14 cellular contexts compared by ENCODE assay signal in genomic region chr13:40275636-40276035, GRCh38.
DNase-seq lines count a peak whose midpoint lies in the region; ATAC-seq and TF ChIP-seq lines count a peak whose summit lies in the region.
"Had no signal": no experiment of that assay in that cellular context is flagged by ENCODE, and none has a peak within 500 bp of the region (broad histone marks: within the 10 kb centered on the region; RNA-seq: fewer than 3 reads in every experiment).

No MANE protein-coding gene starts in this region.

- H3K27me3 ChIP-seq in brain microvascular endothelial cell (replicated peaks): no peaks in the 10 kb centered on the region
- peaks cover 0 to 6% of the 10 kb centered on the region in 2 experiments for H3K27me3 ChIP-seq in mesenchymal stem cell (ENCODE audit: control insufficient read depth in 1 of 2, insufficient read depth in 1 of 2, low read length in 2 of 2)
- H3K27me3 ChIP-seq in upper lobe of right lung: no peaks in the 10 kb centered on the region
- H3K27me3 ChIP-seq: cardiac muscle cell had no signal

- no peak overlapping the region for H2BK12ac ChIP-seq in mesenchymal stem cell (ENCODE audit: low read length in 2 of 2)

- H3K23ac ChIP-seq in mesenchymal stem cell (ENCODE audit: low read length in 2 of 2): no peak overlapping the region

- H3K79me1 ChIP-seq in mesenchymal stem cell (replicated peaks; ENCODE audit: low read length, poor library complexity, severe bottlenecking): no peaks in the 10 kb centered on the region

- H3K4me1 Mint-ChIP-seq in type B pancreatic cell (ENCODE audit: unreplicated experiment): peaks cover 27% of the 10 kb centered on the region

- H3K9me3 ChIP-seq in mesenchymal stem cell (ENCODE audit: control insufficient read depth, low read length) (no peaks in the 10 kb centered on the region), upper lobe of right lung (no peaks in the 10 kb centered on the region)

- no peak overlapping the region for H3K4ac ChIP-seq in mesenchymal stem cell (ENCODE audit: low read depth in 1 of 2, low read length in 2 of 2)

- ATAC-seq in upper lobe of right lung: no peak
- ATAC-seq: activated naive CD4-positive, alpha-beta T cell treated with anti-CD3 and anti-CD28 coated beads, Interleukin-2, amount 50 U/mL, for 72 hours; activated T-cell treated with anti-CD3 and anti-CD28 coated beads, Interleukin-2, amount 50 U/mL, for 4 hours had no signal

- no peak overlapping the region for H3K9ac ChIP-seq in mesenchymal stem cell (ENCODE audit: low read length)

- H2AK5ac ChIP-seq in mesenchymal stem cell (ENCODE audit: low read length, severe bottlenecking): peak overlapping the region; percentile 43

- DNase-seq in AG09309 (ENCODE audit: low read depth) (peak; percentile 34), HT-29 (ENCODE audit: low spot score) (peak; percentile 15), brain microvascular endothelial cell (peak; percentile 26), mesenchymal stem cell (peak; percentile 13), upper lobe of right lung (no peak), type B pancreatic cell (ENCODE audit: extremely low spot score, unreplicated experiment) (no peak), erythroblast (lab: John Stamatoyannopoulos, UW) (no peak), NCI-H748 treated with DMSO at 0.1 percent for 48 hours (lab: John Stamatoyannopoulos, UW) (no peak)
- DNase-seq: activated T-cell treated with anti-CD3 and anti-CD28 coated beads, Interleukin-2, amount 50 U/mL, for 4 hours; NCI-H187 treated with DMSO at 0.1 percent for 48 hours; NCI-H510A; stimulated activated naive B cell treated with anti-CD40 and anti-IgM and Interleukin-4, amounts not matched to agents 10 μg/mL and 1 μg/mL and 100 μg/mL, for 72 hours had no signal

- no peak overlapping the region for H3K18ac ChIP-seq in mesenchymal stem cell (ENCODE audit: low read depth in 1 of 2, low read length in 2 of 2)

- H3K27ac Mint-ChIP-seq in type B pancreatic cell: no peak overlapping the region

- peaks cover 5% of the 10 kb centered on the region for H3K9me3 Mint-ChIP-seq in type B pancreatic cell
- H3K9me3 Mint-ChIP-seq: activated T-cell treated with anti-CD3 and anti-CD28 coated beads, Interleukin-2, amount 50 U/mL, for 4 hours; stimulated activated naive B cell treated with anti-CD40 and anti-IgM and Interleukin-4, amounts not matched to agents 10 μg/mL and 1 μg/mL and 100 μg/mL, for 72 hours had no signal

- no peak overlapping the region for H4K8ac ChIP-seq in mesenchymal stem cell (ENCODE audit: low read length)

- H3K36me3 ChIP-seq in brain microvascular endothelial cell (replicated peaks) (no peaks in the 10 kb centered on the region), mesenchymal stem cell (ENCODE audit: control insufficient read depth in 1 of 2, insufficient read depth in 2 of 2, low read depth in 1 of 2, low read length in 2 of 2) (no peaks in the 10 kb centered on the region), upper lobe of right lung (no peaks in the 10 kb centered on the region)
- H3K36me3 ChIP-seq: cardiac muscle cell had no signal

- in situ Hi-C loops in brain microvascular endothelial cell (cut with HindIII; ENCODE audit: low pct_ligation_motif_present, low sequenced_read_pairs): no loop called here

- no peak overlapping the region for H2BK5ac ChIP-seq in mesenchymal stem cell (ENCODE audit: low read depth, low read length, poor library complexity, severe bottlenecking)

- H3K27ac ChIP-seq in brain microvascular endothelial cell: no peak overlapping the region
- no peak overlapping the region for H3K27ac ChIP-seq in mesenchymal stem cell (ENCODE audit: low read length, poor library complexity, severe bottlenecking)
- H3K27ac ChIP-seq in upper lobe of right lung: no peak overlapping the region
- H3K27ac ChIP-seq: cardiac muscle cell had no signal

- no peak overlapping the region for H4K91ac ChIP-seq in mesenchymal stem cell (ENCODE audit: low read length)

- no peak overlapping the region for H3K14ac ChIP-seq in mesenchymal stem cell (ENCODE audit: low read length in 2 of 2)

- no peak for TF ChIP-seq POLR2A in erythroblast (IDR thresholded peaks at IDR 0.05; ENCODE audit: low read length)

- H3K4me3 ChIP-seq in AG09309 (ENCODE audit: control insufficient read depth, low read depth, low read length) (no peak overlapping the region), brain microvascular endothelial cell (ENCODE audit: low read depth, low read length) (no peak overlapping the region), mesenchymal stem cell (ENCODE audit: insufficient read depth in 1 of 2, low read depth in 1 of 2, low read length in 2 of 2) (no peak overlapping the region), upper lobe of right lung (no peak overlapping the region)
- H3K4me3 ChIP-seq: cardiac muscle cell had no signal

- no peak for TF ChIP-seq CTCF in AG09309 (IDR thresholded peaks at IDR 0.05; ENCODE audit: control insufficient read depth, insufficient read depth, low read depth, low read length, missing control alignments)
- no peak for TF ChIP-seq CTCF in brain microvascular endothelial cell (IDR thresholded peaks at IDR 0.05; ENCODE audit: low read depth, low read length, missing control alignments)
- no peak for TF ChIP-seq CTCF in upper lobe of right lung (IDR thresholded peaks at IDR 0.05)
- TF ChIP-seq CTCF in type B pancreatic cell (conservative IDR thresholded peaks at IDR 0.05): no peak

- H2BK15ac ChIP-seq in mesenchymal stem cell (ENCODE audit: low read depth, poor library complexity, severe bottlenecking): no peak overlapping the region

- no peaks in the 10 kb centered on the region for H3K36me3 Mint-ChIP-seq in type B pancreatic cell
- H3K36me3 Mint-ChIP-seq: stimulated activated naive B cell treated with anti-CD40 and anti-IgM and Interleukin-4, amounts not matched to agents 10 μg/mL and 1 μg/mL and 100 μg/mL, for 72 hours had no signal

- no peak overlapping the region for H2BK120ac ChIP-seq in mesenchymal stem cell (ENCODE audit: low read depth, low read length)

- H3K4me3 Mint-ChIP-seq in type B pancreatic cell: no peak overlapping the region
- H3K4me3 Mint-ChIP-seq: activated T-cell treated with anti-CD3 and anti-CD28 coated beads, Interleukin-2, amount 50 U/mL, for 4 hours; stimulated activated naive B cell treated with anti-CD40 and anti-IgM and Interleukin-4, amounts not matched to agents 10 μg/mL and 1 μg/mL and 100 μg/mL, for 72 hours had no signal

- H3K4me1 ChIP-seq in mesenchymal stem cell (ENCODE audit: control insufficient read depth, insufficient read depth, low read depth, low read length): peaks cover 21% of the 10 kb centered on the region
- peaks cover 19% of the 10 kb centered on the region for H3K4me1 ChIP-seq in upper lobe of right lung

- WGBS in mesenchymal stem cell: 49% methylated on average over 3 of the region's 3 CpGs

- no peak overlapping the region for H2AFZ ChIP-seq in mesenchymal stem cell (ENCODE audit: low read depth, low read length)

- no peak overlapping the region for H3K4me2 ChIP-seq in mesenchymal stem cell (ENCODE audit: low read length, poor library complexity, severe bottlenecking)

- intact Hi-C loops in upper lobe of right lung (cut with DNase I): no loop called here

- peaks cover 6% of the 10 kb centered on the region for H3K27me3 Mint-ChIP-seq in type B pancreatic cell
- H3K27me3 Mint-ChIP-seq: stimulated activated naive B cell treated with anti-CD40 and anti-IgM and Interleukin-4, amounts not matched to agents 10 μg/mL and 1 μg/mL and 100 μg/mL, for 72 hours had no signal

Comparison
In these comparisons a context has a peak if more than half of its experiments do, and no peak if none do; other contexts are left out.
1. DNase-seq: peak in AG09309 (single experiment), HT-29 (single experiment), brain microvascular endothelial cell (single experiment) and mesenchymal stem cell (single experiment); none in upper lobe of right lung (single experiment), type B pancreatic cell (single experiment), erythroblast (0 of 2) and NCI-H748 treated with DMSO at 0.1 percent for 48 hours (single experiment).